In the genomic region with DNA sequence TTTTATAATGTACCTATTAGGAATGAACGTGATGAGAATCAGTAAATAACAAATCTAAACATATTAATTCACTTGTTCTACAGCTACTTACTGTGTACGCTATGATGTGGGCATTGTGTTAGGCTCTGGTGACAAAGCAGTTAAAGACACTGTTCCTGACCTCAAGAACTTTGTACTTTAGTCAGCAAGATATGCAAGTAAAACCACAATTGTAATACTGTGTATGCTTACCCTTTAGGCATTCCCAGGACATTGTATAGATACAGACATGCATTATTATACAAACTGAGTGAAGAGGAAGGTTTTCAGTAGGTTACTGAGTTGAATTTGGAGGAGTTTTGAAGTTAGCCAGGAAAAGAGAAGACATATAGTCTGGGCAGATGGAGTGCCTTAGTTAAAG, we compare ENCODE assay signal across 19 cellular contexts.
"Had no signal": no experiment of that assay in that cellular context is flagged by ENCODE, and none has a peak within 500 bp of the region (broad histone marks: within the 10 kb centered on the region; RNA-seq: fewer than 3 reads in every experiment).

No MANE protein-coding gene starts in this region.

- FAIRE-seq: RCC 7860 had no signal

- H3K9me3 ChIP-seq: SJSA1 had no signal

- H3K36me3 ChIP-seq: SJSA1 had no signal

- H3K4me1 ChIP-seq: SJSA1 had no signal

- H3K4me3 ChIP-seq: SJSA1, SK-N-MC had no signal

- DNase-seq: KBM-7, MV-4-11, NCI-H1048, NCI-H1105, NCI-H1417, NCI-H1436 treated with DMSO at 0.1 percent for 48 hours, NCI-H1694, NCI-H187 treated with DMSO at 0.1 percent for 48 hours, NCI-H2029 treated with DMSO at 0.1 percent for 48 hours, NCI-H2227 treated with DMSO at 0.1 percent for 48 hours, NCI-H524 treated with DMSO at 0.1 percent for 48 hours, NCI-H69, NCI-H774, Right ventricle myocardium superior, RPMI8226, SIG-M5 had no signal

- H3K27ac ChIP-seq: SJSA1, SK-N-MC had no signal
